11 cellular contexts compared by ENCODE assay signal in the genomic region with DNA sequence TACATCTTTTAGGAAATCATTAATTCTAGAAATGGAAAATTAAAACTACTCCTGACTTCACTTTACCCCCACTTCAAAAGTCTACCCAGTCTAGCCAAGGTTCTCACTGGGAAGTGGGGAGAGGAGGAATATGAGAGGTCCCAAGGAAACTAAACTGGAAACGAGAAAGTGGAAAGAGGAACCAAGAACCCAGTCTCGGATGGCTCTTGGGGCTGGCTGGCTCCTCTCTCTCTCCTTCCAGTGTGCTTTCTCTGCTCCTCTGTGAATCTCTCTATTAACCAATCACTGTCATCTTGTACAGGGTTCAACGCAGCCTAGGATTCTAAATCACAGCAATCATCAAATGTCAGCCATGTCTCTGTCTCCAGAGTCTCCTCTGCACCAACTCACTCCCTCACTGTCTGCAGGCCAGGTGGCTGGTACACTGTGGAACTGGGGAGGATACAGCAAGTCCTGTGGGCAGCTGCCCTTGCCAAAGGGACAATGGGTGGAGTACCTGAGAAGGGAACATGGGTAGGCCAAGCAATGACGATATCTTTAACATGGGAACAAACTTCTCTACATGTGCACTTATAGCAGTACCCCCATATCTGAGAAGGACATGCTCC. TPM values are rescaled to one million over a fixed set of nuclear protein-coding genes. Genes with fewer than 3 reads are reported as not detected.
DNase-seq lines count a peak whose midpoint lies in the region; ATAC-seq and TF ChIP-seq lines count a peak whose summit lies in the region.
"Had no signal": no experiment of that assay in that cellular context is flagged by ENCODE, and none has a peak within 500 bp of the region (broad histone marks: within the 10 kb centered on the region; RNA-seq: fewer than 3 reads in every experiment).

No MANE protein-coding gene starts in this region.

- no peak overlapping the region for H3K4me3 ChIP-seq in upper lobe of right lung
- H3K4me3 ChIP-seq: right lobe of liver had no signal

- peak overlapping the region; percentile 63 for H3K27ac Mint-ChIP-seq in activated naive CD4-positive, alpha-beta T cell treated with anti-CD3 and anti-CD28 coated beads, Interleukin-2, amount 10 ng/mL, durations not matched to agents 7 days and 5 days
- H3K27ac Mint-ChIP-seq in brain (peak overlapping the region in 4 of 5 experiments; percentile 37 to 96 (median 72)), mesothelial cell of epicardium (peak overlapping the region; percentile 97)

- H3K9me3 ChIP-seq in upper lobe of right lung: no peaks in the 10 kb centered on the region
- H3K9me3 ChIP-seq: right lobe of liver had no signal

- TF ChIP-seq CTCF in brain (conservative IDR thresholded peaks at IDR 0.05) (no peak), mesothelial cell of epicardium (IDR thresholded peaks at IDR 0.05; ENCODE audit: unreplicated experiment) (no peak), upper lobe of right lung (IDR thresholded peaks at IDR 0.05) (no peak)

- no peaks in the 10 kb centered on the region for H3K27me3 ChIP-seq in upper lobe of right lung
- H3K27me3 ChIP-seq: right lobe of liver had no signal

- peaks cover 50% of the 10 kb centered on the region for H3K4me1 Mint-ChIP-seq in activated naive CD4-positive, alpha-beta T cell treated with anti-CD3 and anti-CD28 coated beads, Interleukin-2, amount 10 ng/mL, durations not matched to agents 7 days and 5 days
- peaks cover 77% of the 10 kb centered on the region for H3K4me1 Mint-ChIP-seq in brain
- peaks cover 42% of the 10 kb centered on the region for H3K4me1 Mint-ChIP-seq in mesothelial cell of epicardium

- no peaks in the 10 kb centered on the region for H3K27me3 Mint-ChIP-seq in activated naive CD4-positive, alpha-beta T cell treated with anti-CD3 and anti-CD28 coated beads, Interleukin-2, amount 10 ng/mL, durations not matched to agents 7 days and 5 days
- H3K27me3 Mint-ChIP-seq in brain (no peaks in the 10 kb centered on the region), mesothelial cell of epicardium (ENCODE audit: low read depth) (no peaks in the 10 kb centered on the region)

- intact Hi-C loops in upper lobe of right lung (cut with DNase I): no loop called here

- no peak overlapping the region for H3K27ac ChIP-seq in upper lobe of right lung
- H3K27ac ChIP-seq: right lobe of liver had no signal

- H3K9me3 Mint-ChIP-seq in activated naive CD4-positive, alpha-beta T cell treated with anti-CD3 and anti-CD28 coated beads, Interleukin-2, amount 10 ng/mL, durations not matched to agents 7 days and 5 days: no peaks in the 10 kb centered on the region
- peaks cover 0 to 3% (median 0%) of the 10 kb centered on the region in 5 experiments for H3K9me3 Mint-ChIP-seq in brain
- H3K9me3 Mint-ChIP-seq in mesothelial cell of epicardium: no peaks in the 10 kb centered on the region

- H3K4me3 Mint-ChIP-seq in activated naive CD4-positive, alpha-beta T cell treated with anti-CD3 and anti-CD28 coated beads, Interleukin-2, amount 10 ng/mL, durations not matched to agents 7 days and 5 days: no peak overlapping the region
- H3K4me3 Mint-ChIP-seq in brain (no peak overlapping the region), mesothelial cell of epicardium (no peak overlapping the region)

- H3K36me3 ChIP-seq in upper lobe of right lung: no peaks in the 10 kb centered on the region
- H3K36me3 ChIP-seq: right lobe of liver had no signal

- peaks cover 66% of the 10 kb centered on the region for H3K4me1 ChIP-seq in upper lobe of right lung

- peaks cover 10% of the 10 kb centered on the region for H3K36me3 Mint-ChIP-seq in activated naive CD4-positive, alpha-beta T cell treated with anti-CD3 and anti-CD28 coated beads, Interleukin-2, amount 10 ng/mL, durations not matched to agents 7 days and 5 days
- H3K36me3 Mint-ChIP-seq in brain (peaks cover 43% of the 10 kb centered on the region), mesothelial cell of epicardium (peaks cover 2% of the 10 kb centered on the region)

- CTCF ChIA-PET in activated naive CD4-positive, alpha-beta T cell treated with anti-CD3 and anti-CD28 coated beads, Interleukin-2, amount 10 ng/mL, durations not matched to agents 7 days and 5 days (lab: Charles Lee): no interaction called here

- no peak for DNase-seq in activated naive CD4-positive, alpha-beta T cell treated with anti-CD3 and anti-CD28 coated beads, Interleukin-2, amount 10 ng/mL, durations not matched to agents 7 days and 5 days
- DNase-seq in activated naive CD4-positive, alpha-beta T cell treated with anti-CD3 and anti-CD28 coated beads, Interleukin-2, amount 50 U/mL, for 16 hours: no peak
- DNase-seq in mesothelial cell of epicardium (ENCODE audit: low spot score in 2 of 2, unreplicated experiment in 2 of 2): no peak
- DNase-seq in upper lobe of right lung: no peak
- DNase-seq in activated CD8-positive, alpha-beta memory T cell treated with anti-CD3 and anti-CD28 coated beads, Interleukin-2, amount 50 U/mL, for 4 hours: no peak
- no peak for DNase-seq in NOMO-1 treated with dmso at 0.1 percent for 144 hours (lab: John Stamatoyannopoulos, UW; ENCODE audit: unreplicated experiment)
- DNase-seq: NCI-H446 treated with DMSO at 0.1 percent for 48 hours, right lobe of liver, T-helper 1 cell had no signal

- ATAC-seq in upper lobe of right lung: peak; percentile 50
- no peak for ATAC-seq in GM21528 (IDR thresholded peaks at IDR 0.05; ENCODE audit: low FRiP score, unreplicated experiment)

RNA-seq across cellular contexts. Expression of gene GNB1, which starts 33.7 kb away (rescaled TPM):
- polyA plus RNA-seq in brain (ENCODE audit: insufficient read depth, low read depth, low replicate concordance): 689 TPM
- 272 to 289 TPM (median 283 TPM) in 3 replicates for total RNA-seq in mesothelial cell of epicardium
- 328 TPM for total RNA-seq in upper lobe of right lung

RNA-seq across cellular contexts. Expression of gene CALML6, which starts 57.9 kb away (rescaled TPM):
- 0.27 TPM for polyA plus RNA-seq in brain (ENCODE audit: insufficient read depth, low read depth, low replicate concordance)
- total RNA-seq in mesothelial cell of epicardium (1.6 to 2.7 TPM (median 1.9 TPM) in 3 replicates), upper lobe of right lung (0.90 TPM)
